Comparison of ENCODE assay signal across 20 cellular contexts in genomic region chr19:23917856-23918255, GRCh38. TPM values are rescaled to one million over a fixed set of nuclear protein-coding genes. Genes with fewer than 3 reads are reported as not detected.
DNase-seq lines count a peak whose midpoint lies in the region; ATAC-seq and TF ChIP-seq lines count a peak whose summit lies in the region.
"Had no signal": no experiment of that assay in that cellular context is flagged by ENCODE, and none has a peak within 500 bp of the region (broad histone marks: within the 10 kb centered on the region; RNA-seq: fewer than 3 reads in every experiment).

No MANE protein-coding gene starts in this region.

- DNase-seq in NCI-H748 treated with DMSO at 0.1 percent for 48 hours (lab: John Stamatoyannopoulos, UW) (peak; percentile 19), iPS DF 4.7 (ENCODE audit: extremely low read depth, low spot score) (peak; percentile 28), prostate gland (ENCODE audit: low spot score) (peak; percentile 14), WERI-Rb-1 (no peak), NCI-H1930 (lab: John Stamatoyannopoulos, UW) (no peak)
- DNase-seq: activated CD8-positive, alpha-beta memory T cell treated with anti-CD3 and anti-CD28 coated beads for 24 hours; central memory CD4-positive, alpha-beta T cell; effector CD8-positive, alpha-beta T cell; GF-D8; head of caudate nucleus; NCI-H2171; nucleus accumbens; RPMI8226; stimulated activated CD4-positive, alpha-beta T cell treated with anti-CD3 and anti-CD28 coated beads, Interleukin-2, amount 100 ng/mL, for 24 hours had no signal

- ATAC-seq in GM18867 (IDR thresholded peaks at IDR 0.05; ENCODE audit: unreplicated experiment) (no peak), GM21390 (IDR thresholded peaks at IDR 0.05; ENCODE audit: unreplicated experiment) (no peak)

- H3K36me3 ChIP-seq in HUES64 (ENCODE audit: insufficient read depth, low read length) (peaks cover 51% of the 10 kb centered on the region), prostate gland (no peaks in the 10 kb centered on the region), WERI-Rb-1 (no peaks in the 10 kb centered on the region)

- intact Hi-C loops in prostate gland (cut with DNase I) = no loop called here

- no peak overlapping the region for H3K9ac ChIP-seq in HUES64 (ENCODE audit: low read depth, low read length)

- H3K4me1 ChIP-seq in HUES64 (ENCODE audit: insufficient read depth, low read length) (peaks cover 11% of the 10 kb centered on the region), prostate gland (replicated peaks) (no peaks in the 10 kb centered on the region)

- no peaks in the 10 kb centered on the region for H3K27me3 ChIP-seq in HUES64 (ENCODE audit: insufficient read depth, low read length)
- H3K27me3 ChIP-seq in prostate gland (replicated peaks; ENCODE audit: insufficient read depth) = no peaks in the 10 kb centered on the region
- peaks cover 7% of the 10 kb centered on the region for H3K27me3 ChIP-seq in WERI-Rb-1 (ENCODE audit: insufficient read depth, low read depth, severe bottlenecking)
- H3K27me3 ChIP-seq: suprapubic skin had no signal

- TF ChIP-seq POLR2A in prostate gland (IDR thresholded peaks at IDR 0.05) = no peak

- WGBS in HUES64 = 92% methylated on average over 5 of the region's 5 CpGs
- WGBS in prostate gland = 46% methylated on average over 5 of the region's 5 CpGs

- H3K4me3 ChIP-seq in HUES64 (ENCODE audit: low read length) = peak overlapping the region; percentile 5; the same call in 1 of the 2 replicates
- H3K4me3 ChIP-seq in prostate gland = no peak overlapping the region
- H3K4me3 ChIP-seq in WERI-Rb-1 (ENCODE audit: low read depth, low read length) = no peak overlapping the region
- H3K4me3 ChIP-seq: suprapubic skin had no signal

- no peak for TF ChIP-seq CTCF in prostate gland (IDR thresholded peaks at IDR 0.05)
- no peak for TF ChIP-seq CTCF in WERI-Rb-1 (IDR thresholded peaks at IDR 0.05; ENCODE audit: low read depth, low read length)

- H3K27ac ChIP-seq in HUES64 (ENCODE audit: low read depth, low read length) (no peak overlapping the region), prostate gland (no peak overlapping the region), WERI-Rb-1 (no peak overlapping the region)
- H3K27ac ChIP-seq: suprapubic skin, VCaP had no signal

- H3K9me3 ChIP-seq in HUES64 (ENCODE audit: insufficient read depth, low read depth, low read length) (peaks cover 8% of the 10 kb centered on the region; the same call in 1 of the 2 replicates), prostate gland (no peaks in the 10 kb centered on the region), WERI-Rb-1 (ENCODE audit: severe bottlenecking) (peaks cover 3% of the 10 kb centered on the region)
- H3K9me3 ChIP-seq: suprapubic skin had no signal

RNA-seq across cellular contexts. Expression of gene ZNF726, which starts 3.2 kb away (rescaled TPM):
- polyA plus RNA-seq in HUES64 (2013, experiment 1 of 2) = 7.2 TPM
- polyA plus RNA-seq in HUES64 (2013, experiment 2 of 2) = 8.2 TPM
- total RNA-seq in prostate gland = 1 to 10 TPM; 3.1 to 6.7 TPM
- total RNA-seq: H1 had no signal
- polyA plus RNA-seq: H1 had no signal

Comparison
In these comparisons a context has a peak if more than half of its experiments do, and no peak if none do; other contexts are left out.
1. DNase-seq: peak in NCI-H748 treated with DMSO at 0.1 percent for 48 hours (single experiment), iPS DF 4.7 (single experiment) and prostate gland (single experiment); none in WERI-Rb-1 (single experiment) and NCI-H1930 (0 of 2).